In the genomic region with DNA sequence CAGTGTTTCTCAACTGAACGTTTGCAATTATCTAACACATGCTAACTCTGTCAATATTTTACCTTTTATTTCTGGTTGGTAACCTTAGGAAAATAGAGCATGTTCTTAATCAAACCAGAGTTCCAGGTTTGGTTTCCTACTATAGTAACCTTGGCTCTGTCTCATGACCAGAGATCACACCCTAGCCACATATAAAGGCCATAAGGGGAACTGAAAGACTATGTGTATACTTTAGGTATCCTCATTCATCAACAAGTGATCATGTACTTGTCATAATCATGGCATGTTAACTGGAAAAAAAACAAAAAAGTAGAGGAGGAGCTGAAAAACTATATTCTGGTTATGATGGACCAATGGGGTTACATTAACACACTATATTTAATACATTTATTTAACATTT, we compare ENCODE assay signal across 21 cellular contexts.
"Had no signal": no experiment of that assay in that cellular context is flagged by ENCODE, and none has a peak within 500 bp of the region (broad histone marks: within the 10 kb centered on the region; RNA-seq: fewer than 3 reads in every experiment).

No MANE protein-coding gene starts in this region.

- FAIRE-seq: RCC 7860 had no signal

- DNase-seq: IMR-90, Karpas-422, KG1, MG63, NCI-H1092, NCI-H1105 treated with DMSO at 0.1 percent for 48 hours, NCI-H1417 treated with DMSO at 0.1 percent for 48 hours, NCI-H146, NCI-H1694 treated with DMSO at 0.1 percent for 48 hours, NCI-H2029, NCI-H2081 treated with DMSO at 0.1 percent for 48 hours, NCI-H2171, NCI-H226, NCI-H446, NCI-H510A treated with DMSO at 0.1 percent for 48 hours, NCI-H69, NCI-H774, Right ventricle myocardium superior, RPMI8226, SIG-M5 had no signal
